ENCODE assay signal across 8 cellular contexts in genomic region chr7:92621026-92621540, GRCh38. TPM values are rescaled to one million over a fixed set of nuclear protein-coding genes. Genes with fewer than 3 reads are reported as not detected.
DNase-seq lines count a peak whose midpoint lies in the region; ATAC-seq, FAIRE-seq and TF ChIP-seq lines count a peak whose summit lies in the region.

No MANE protein-coding gene starts in this region.

- peaks cover 2% of the 10 kb centered on the region for H3K9me3 Mint-ChIP-seq in neural progenitor cell

- no peaks in the 10 kb centered on the region for H3F3A ChIP-seq in neural progenitor cell (ENCODE audit: low read depth)

- peaks cover 14% of the 10 kb centered on the region for H3K36me3 Mint-ChIP-seq in neural progenitor cell

- DNase-seq in D721Med (ENCODE audit: insufficient read length, low spot score) (no peak), RCC 7860 (ENCODE audit: low spot score) (peak; percentile 93), fibroblast of gingiva (ENCODE audit: low read depth) (peak; percentile 92), neural progenitor cell (ENCODE audit: low spot score) (peak; percentile 67), substantia nigra (lab: John Stamatoyannopoulos, UW) (peak in 32 of 49 donors; percentile 15 to 61 (median 47))
- DNase-seq in Jurkat, Clone E6-1 (ENCODE audit: low read depth, low spot score) = peak; percentile 100
- DNase-seq in activated T-cell treated with anti-CD3 and anti-CD28 coated beads, Interleukin-2, amount 50 U/mL, for 48 hours = peak; percentile 65 to 81

- H3K9ac ChIP-seq in neural progenitor cell = no peak overlapping the region

- no peaks in the 10 kb centered on the region for H3K9me3 ChIP-seq in neural progenitor cell (ENCODE audit: low read depth)

- peak overlapping the region; percentile 23 for H3K4me3 ChIP-seq in Jurkat, Clone E6-1 (ENCODE audit: low read length)
- H3K4me3 ChIP-seq in neural progenitor cell = no peak overlapping the region

- TF ChIP-seq CTCF in D721Med (IDR thresholded peaks at IDR 0.05; ENCODE audit: insufficient read depth, missing control alignments) (peak; percentile 78), neural progenitor cell (IDR thresholded peaks at IDR 0.05) (peak; percentile 79)

- H2AFZ ChIP-seq in neural progenitor cell (replicated peaks) = peak overlapping the region; percentile 45

- H3K27ac Mint-ChIP-seq in neural progenitor cell = peak overlapping the region; percentile 44

- FAIRE-seq in D721Med (lab: Jason Lieb, UNC) (peak; percentile 86), RCC 7860 (lab: Jason Lieb, UNC) (peak; percentile 96)

- no peaks in the 10 kb centered on the region for H4K20me1 ChIP-seq in neural progenitor cell (ENCODE audit: low read depth)

- no peaks in the 10 kb centered on the region for H3K27me3 Mint-ChIP-seq in neural progenitor cell (ENCODE audit: insufficient read depth, low read depth)

- H3K4me2 ChIP-seq in neural progenitor cell = no peak overlapping the region

- H3K4me3 Mint-ChIP-seq in neural progenitor cell = no peak overlapping the region

- H3K4me1 ChIP-seq in neural progenitor cell = peaks cover 4% of the 10 kb centered on the region

- no peaks in the 10 kb centered on the region for H3K27me3 ChIP-seq in neural progenitor cell

- peaks cover 8% of the 10 kb centered on the region for H3K4me1 Mint-ChIP-seq in neural progenitor cell

- H3K36me3 ChIP-seq in neural progenitor cell = no peaks in the 10 kb centered on the region

- H3K27ac ChIP-seq in neural progenitor cell (no peak overlapping the region), substantia nigra (ENCODE audit: low read depth, low read length, poor library complexity, severe bottlenecking) (peak overlapping the region; percentile 30)

- no peaks in the 10 kb centered on the region for H3K79me2 ChIP-seq in neural progenitor cell (ENCODE audit: low read depth)

- ATAC-seq in GM21447 (IDR thresholded peaks at IDR 0.05; ENCODE audit: unreplicated experiment) = peak; percentile 67

RNA-seq across cellular contexts. Expression of gene FAM133B, which starts 30.9 kb away (rescaled TPM):
- 35.6 TPM for polyA plus RNA-seq in Jurkat, Clone E6-1 (2012; ENCODE audit: insufficient read depth, insufficient read length)
- total RNA-seq in neural progenitor cell (ENCODE audit: low replicate concordance) = 47.5 and 69.9 TPM in 2 replicates
